17 cellular contexts compared by ENCODE assay signal in the genomic region with DNA sequence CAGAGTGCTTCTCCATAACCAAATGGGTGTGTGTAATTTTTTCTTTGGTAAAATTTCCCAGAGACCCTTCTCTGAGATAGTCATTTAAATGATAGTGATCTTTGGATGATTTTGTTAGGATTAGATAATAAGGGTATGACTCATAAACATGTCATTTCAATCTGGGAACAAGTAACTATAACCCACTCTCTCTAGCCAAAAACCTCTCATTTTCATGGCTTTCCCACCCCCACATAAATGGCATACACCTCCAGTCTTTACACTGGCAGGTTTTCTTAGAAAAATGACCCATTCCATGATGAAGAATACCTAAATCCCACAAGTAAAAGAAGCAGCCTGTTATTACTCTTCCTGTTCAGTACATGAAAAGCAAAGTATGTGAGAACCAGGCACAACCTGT.
DNase-seq lines count a peak whose midpoint lies in the region; ATAC-seq and TF ChIP-seq lines count a peak whose summit lies in the region.
"Had no signal": no experiment of that assay in that cellular context is flagged by ENCODE, and none has a peak within 500 bp of the region (broad histone marks: within the 10 kb centered on the region; RNA-seq: fewer than 3 reads in every experiment).

No MANE protein-coding gene starts in this region.

- H3K9me3 ChIP-seq in left ventricle myocardium inferior (replicated peaks) (peaks cover 3% of the 10 kb centered on the region), SK-N-SH (no peaks in the 10 kb centered on the region)

- H3K4me2 ChIP-seq in SK-N-SH, result no peak overlapping the region; the same call in 1 of the 2 replicates
- H3K4me2 ChIP-seq: BLaER1 treated with 17β-estradiol and CSF1 and Interleukin-3, amounts not matched to agents 10 nM and 100 nM had no signal

- H3K79me2 ChIP-seq in SK-N-SH (ENCODE audit: insufficient read depth), result no peaks in the 10 kb centered on the region

- peaks cover 43% of the 10 kb centered on the region for H3F3A ChIP-seq in SK-N-SH (replicated peaks; ENCODE audit: insufficient read depth)

- H3K9ac ChIP-seq in SK-N-SH, result peak overlapping the region; percentile 51; the same call in 1 of the 2 replicates
- H3K9ac ChIP-seq: BLaER1 treated with 17β-estradiol and CSF1 and Interleukin-3, amounts not matched to agents 10 nM and 100 nM had no signal

- no peaks in the 10 kb centered on the region for H4K20me1 ChIP-seq in SK-N-SH (ENCODE audit: insufficient read depth)
- H4K20me1 ChIP-seq: BLaER1 treated with 17β-estradiol and CSF1 and Interleukin-3, amounts not matched to agents 10 nM and 100 nM had no signal

- CTCF ChIA-PET in SK-N-SH (lab: Yijun Ruan, JAX), result no interaction called here

- TF ChIP-seq RAD21 in SK-N-SH (IDR thresholded peaks at IDR 0.05; ENCODE audit: low read length), result no peak

- no peak overlapping the region for H3K4me3 ChIP-seq in left ventricle myocardium inferior
- H3K4me3 ChIP-seq in SK-N-SH (ENCODE audit: low read depth in 2 of 2, low read length in 1 of 2), result no peak overlapping the region
- H3K4me3 ChIP-seq in fibroblast of the aortic adventitia (ENCODE audit: low read depth, low read length), result no peak overlapping the region
- H3K4me3 ChIP-seq: BLaER1 treated with 17β-estradiol and CSF1 and Interleukin-3, amounts not matched to agents 10 nM and 100 nM had no signal

- TF ChIP-seq CTCF in left ventricle myocardium inferior (IDR thresholded peaks at IDR 0.05; ENCODE audit: borderline replicate concordance) (no peak), SK-N-SH (IDR thresholded peaks at IDR 0.05) (no peak), fibroblast of the aortic adventitia (IDR thresholded peaks at IDR 0.05; ENCODE audit: insufficient read depth, low read length) (no peak)

- H3K9me2 ChIP-seq in SK-N-SH, result no peaks in the 10 kb centered on the region

- H3K27me3 ChIP-seq in left ventricle myocardium inferior (ENCODE audit: low read depth) (no peaks in the 10 kb centered on the region), SK-N-SH (ENCODE audit: insufficient read depth) (no peaks in the 10 kb centered on the region)
- H3K27me3 ChIP-seq: BLaER1 treated with 17β-estradiol and CSF1 and Interleukin-3, amounts not matched to agents 10 nM and 100 nM had no signal

- DNase-seq in left ventricle myocardium inferior (no peak), left ventricle myocardium superior (no peak), SK-N-SH (no peak), fibroblast of the aortic adventitia (ENCODE audit: low read depth) (peak; percentile 56), superior temporal gyrus (ENCODE audit: extremely low spot score) (peak; percentile 44), GM03348 (ENCODE audit: low spot score) (no peak)
- DNase-seq in activated CD4-positive, CD25-positive, alpha-beta regulatory T cell (lab: John Stamatoyannopoulos, UW), result no peak
- DNase-seq: 8988T; CD8-positive, alpha-beta memory T cell; DND-41; H7; Kasumi-1; NCI-H1930; NCI-H446 treated with DMSO at 0.1 percent for 48 hours; OCI-M1 had no signal

- no peak overlapping the region for H2AFZ ChIP-seq in SK-N-SH (ENCODE audit: low read depth)

- intact Hi-C loops in left ventricle myocardium inferior (cut with micrococcal nuclease), result no loop called here
- intact Hi-C loops in left ventricle myocardium superior (cut with micrococcal nuclease), result no loop called here

- peak in 1 of 2 experiments; percentile 94; a peak in 2 of 4 replicates for TF ChIP-seq EP300 in SK-N-SH (IDR thresholded peaks at IDR 0.05; ENCODE audit: borderline replicate concordance in 1 of 2, low read depth in 1 of 2, low read length in 1 of 2)

- H3K36me3 ChIP-seq in left ventricle myocardium inferior (no peaks in the 10 kb centered on the region), SK-N-SH (replicated peaks in 1 of 2; ENCODE audit: control insufficient read depth in 1 of 2, insufficient read depth in 2 of 2, low read length in 1 of 2) (no peaks in the 10 kb centered on the region)
- H3K36me3 ChIP-seq: BLaER1 treated with 17β-estradiol and CSF1 and Interleukin-3, amounts not matched to agents 10 nM and 100 nM had no signal

- no peak for ATAC-seq in left ventricle myocardium superior
- no peak for ATAC-seq in HG03039 (IDR thresholded peaks at IDR 0.05; ENCODE audit: unreplicated experiment)

- H3K4me1 ChIP-seq in left ventricle myocardium inferior, result no peaks in the 10 kb centered on the region
- peaks cover 0 to 7% of the 10 kb centered on the region in 2 experiments; a peak in 2 of 4 replicates for H3K4me1 ChIP-seq in SK-N-SH (ENCODE audit: control insufficient read depth in 1 of 2, insufficient read depth in 2 of 2, low read depth in 1 of 2, low read length in 1 of 2)

- POLR2A ChIA-PET in SK-N-SH (lab: Yijun Ruan, JAX), result no interaction called here

- H3K27ac ChIP-seq in left ventricle myocardium inferior (replicated peaks) (peak overlapping the region; percentile 13), SK-N-SH (ENCODE audit: low read depth in 2 of 2, low read length in 1 of 2) (peak overlapping the region; percentile 77 to 98; a peak in 3 of 4 replicates)
- H3K27ac ChIP-seq: BLaER1 treated with 17β-estradiol and CSF1 and Interleukin-3, amounts not matched to agents 10 nM and 100 nM had no signal

TF ChIP-seq in SK-N-SH, 30 proteins besides CTCF, POLR2A, EP300 and RAD21 (continues in another document):
- TF ChIP-seq RXRA (IDR thresholded peaks at IDR 0.05; ENCODE audit: borderline replicate concordance, low read depth) (peak; percentile 34; the same call in 1 of the 2 replicates), TAF1 (IDR thresholded peaks at IDR 0.05; ENCODE audit: borderline replicate concordance, low read depth, low read length) (no peak), PBX3 (IDR thresholded peaks at IDR 0.05) (peak; percentile 79), RFX5 (IDR thresholded peaks at IDR 0.05; ENCODE audit: low read length) (no peak), FOSL2 (IDR thresholded peaks at IDR 0.05; ENCODE audit: borderline replicate concordance, low read depth) (peak; percentile 83), CHD2 (IDR thresholded peaks at IDR 0.05; ENCODE audit: low read length, partially characterized antibody) (no peak), YY1 (IDR thresholded peaks at IDR 0.05; ENCODE audit: low read depth) (no peak; the same call in 1 of the 2 replicates), TCF12 (IDR thresholded peaks at IDR 0.05) (peak; percentile 91), SMC3 (IDR thresholded peaks at IDR 0.05; ENCODE audit: low read depth, low read length) (no peak), NFIC (IDR thresholded peaks at IDR 0.05; ENCODE audit: borderline replicate concordance) (peak; percentile 90), TEAD4 (IDR thresholded peaks at IDR 0.05; ENCODE audit: borderline replicate concordance, insufficient read depth) (peak; percentile 84), GABPA (IDR thresholded peaks at IDR 0.05; ENCODE audit: low read depth) (no peak), EZH2phosphoT487 (IDR thresholded peaks at IDR 0.05; ENCODE audit: borderline replicate concordance, low read depth) (no peak), MAX (IDR thresholded peaks at IDR 0.05; ENCODE audit: low read depth) (0 out of 2 replicates have a peak, but pooled peaks have one; percentile 23), ELF1 (IDR thresholded peaks at IDR 0.05) (no peak)
- TF ChIP-seq, protein P1, sequence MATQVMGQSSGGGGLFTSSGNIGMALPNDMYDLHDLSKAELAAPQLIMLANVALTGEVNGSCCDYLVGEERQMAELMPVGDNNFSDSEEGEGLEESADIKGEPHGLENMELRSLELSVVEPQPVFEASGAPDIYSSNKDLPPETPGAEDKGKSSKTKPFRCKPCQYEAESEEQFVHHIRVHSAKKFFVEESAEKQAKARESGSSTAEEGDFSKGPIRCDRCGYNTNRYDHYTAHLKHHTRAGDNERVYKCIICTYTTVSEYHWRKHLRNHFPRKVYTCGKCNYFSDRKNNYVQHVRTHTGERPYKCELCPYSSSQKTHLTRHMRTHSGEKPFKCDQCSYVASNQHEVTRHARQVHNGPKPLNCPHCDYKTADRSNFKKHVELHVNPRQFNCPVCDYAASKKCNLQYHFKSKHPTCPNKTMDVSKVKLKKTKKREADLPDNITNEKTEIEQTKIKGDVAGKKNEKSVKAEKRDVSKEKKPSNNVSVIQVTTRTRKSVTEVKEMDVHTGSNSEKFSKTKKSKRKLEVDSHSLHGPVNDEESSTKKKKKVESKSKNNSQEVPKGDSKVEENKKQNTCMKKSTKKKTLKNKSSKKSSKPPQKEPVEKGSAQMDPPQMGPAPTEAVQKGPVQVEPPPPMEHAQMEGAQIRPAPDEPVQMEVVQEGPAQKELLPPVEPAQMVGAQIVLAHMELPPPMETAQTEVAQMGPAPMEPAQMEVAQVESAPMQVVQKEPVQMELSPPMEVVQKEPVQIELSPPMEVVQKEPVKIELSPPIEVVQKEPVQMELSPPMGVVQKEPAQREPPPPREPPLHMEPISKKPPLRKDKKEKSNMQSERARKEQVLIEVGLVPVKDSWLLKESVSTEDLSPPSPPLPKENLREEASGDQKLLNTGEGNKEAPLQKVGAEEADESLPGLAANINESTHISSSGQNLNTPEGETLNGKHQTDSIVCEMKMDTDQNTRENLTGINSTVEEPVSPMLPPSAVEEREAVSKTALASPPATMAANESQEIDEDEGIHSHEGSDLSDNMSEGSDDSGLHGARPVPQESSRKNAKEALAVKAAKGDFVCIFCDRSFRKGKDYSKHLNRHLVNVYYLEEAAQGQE (IDR thresholded peaks at IDR 0.05; ENCODE audit: low read depth, low read length), result no peak
- TF ChIP-seq, protein P2, sequence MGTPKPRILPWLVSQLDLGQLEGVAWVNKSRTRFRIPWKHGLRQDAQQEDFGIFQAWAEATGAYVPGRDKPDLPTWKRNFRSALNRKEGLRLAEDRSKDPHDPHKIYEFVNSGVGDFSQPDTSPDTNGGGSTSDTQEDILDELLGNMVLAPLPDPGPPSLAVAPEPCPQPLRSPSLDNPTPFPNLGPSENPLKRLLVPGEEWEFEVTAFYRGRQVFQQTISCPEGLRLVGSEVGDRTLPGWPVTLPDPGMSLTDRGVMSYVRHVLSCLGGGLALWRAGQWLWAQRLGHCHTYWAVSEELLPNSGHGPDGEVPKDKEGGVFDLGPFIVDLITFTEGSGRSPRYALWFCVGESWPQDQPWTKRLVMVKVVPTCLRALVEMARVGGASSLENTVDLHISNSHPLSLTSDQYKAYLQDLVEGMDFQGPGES (IDR thresholded peaks at IDR 0.05; ENCODE audit: low read depth, low read length), result no peak

Comparison
In these comparisons a context has a peak if more than half of its experiments do, and no peak if none do; other contexts are left out.
1. DNase-seq: peak in fibroblast of the aortic adventitia (single experiment) and superior temporal gyrus (single experiment); none in left ventricle myocardium inferior (single experiment), left ventricle myocardium superior (single experiment), SK-N-SH (single experiment), GM03348 (single experiment) and activated CD4-positive, CD25-positive, alpha-beta regulatory T cell (0 of 4).